In genomic region chr9:126528967-126529366, GRCh38 we compare ENCODE assay signal across 16 cellular contexts.
DNase-seq lines count a peak whose midpoint lies in the region; ATAC-seq and TF ChIP-seq lines count a peak whose summit lies in the region.
"Had no signal": no experiment of that assay in that cellular context is flagged by ENCODE, and none has a peak within 500 bp of the region (broad histone marks: within the 10 kb centered on the region; RNA-seq: fewer than 3 reads in every experiment).

No MANE protein-coding gene starts in this region.

- POLR2A ChIA-PET in SK-N-SH (lab: Yijun Ruan, JAX) = no interaction called here

- no peaks in the 10 kb centered on the region for H3F3A ChIP-seq in SK-N-SH (replicated peaks; ENCODE audit: insufficient read depth)

- H3K36me3 ChIP-seq in SK-N-SH (replicated peaks in 1 of 2; ENCODE audit: control insufficient read depth in 1 of 2, insufficient read depth in 2 of 2, low read length in 1 of 2) = no peaks in the 10 kb centered on the region
- H3K36me3 ChIP-seq in neutrophil = no peaks in the 10 kb centered on the region

- no peak overlapping the region; a peak in 1 of 4 replicates for H3K27ac ChIP-seq in SK-N-SH (ENCODE audit: low read depth in 2 of 2, low read length in 1 of 2)
- peak overlapping the region; percentile 65 for H3K27ac ChIP-seq in neutrophil
- H3K27ac ChIP-seq: 22Rv1, A549, C4-2B had no signal

- no peak for TF ChIP-seq RAD21 in SK-N-SH (IDR thresholded peaks at IDR 0.05; ENCODE audit: low read length)

- H3K4me3 ChIP-seq in SK-N-SH (ENCODE audit: low read depth in 2 of 2, low read length in 1 of 2) (no peak overlapping the region), neutrophil (ENCODE audit: low read depth in 1 of 2, low read length in 1 of 2) (no peak overlapping the region)
- H3K4me3 ChIP-seq: A549 had no signal

- no peak for ATAC-seq in SK-N-SH treated with all-trans-retinoic acid at 6 μM for 48 hours
- ATAC-seq in HG03469 (IDR thresholded peaks at IDR 0.05; ENCODE audit: unreplicated experiment) = no peak
- ATAC-seq: A549 had no signal

- no peak for TF ChIP-seq EP300 in SK-N-SH (IDR thresholded peaks at IDR 0.05; ENCODE audit: borderline replicate concordance in 1 of 2, low read depth in 1 of 2, low read length in 1 of 2)

- H3K4me1 ChIP-seq in SK-N-SH (ENCODE audit: control insufficient read depth in 1 of 2, insufficient read depth in 2 of 2, low read depth in 1 of 2, low read length in 1 of 2) = peaks cover 0 to 72% of the 10 kb centered on the region in 2 experiments; a peak in 2 of 4 replicates
- H3K4me1 ChIP-seq in neutrophil (ENCODE audit: control insufficient read depth in 1 of 2, insufficient read depth in 1 of 2, low read depth in 1 of 2, low read length in 1 of 2) = peaks cover 91 to 92% of the 10 kb centered on the region in 2 experiments
- H3K4me1 ChIP-seq: A549 had no signal

- TF ChIP-seq CTCF in SK-N-SH (IDR thresholded peaks at IDR 0.05) = no peak
- TF ChIP-seq CTCF in neutrophil (IDR thresholded peaks at IDR 0.05) = no peak

- H3K9me2 ChIP-seq in SK-N-SH = no peaks in the 10 kb centered on the region

- no peaks in the 10 kb centered on the region for H3K79me2 ChIP-seq in SK-N-SH (ENCODE audit: insufficient read depth)

- H3K27me3 ChIP-seq in SK-N-SH (ENCODE audit: insufficient read depth) (peaks cover 5% of the 10 kb centered on the region; the same call in 1 of the 2 replicates), neutrophil (no peaks in the 10 kb centered on the region)

- H4K20me1 ChIP-seq in SK-N-SH (ENCODE audit: insufficient read depth) = no peaks in the 10 kb centered on the region

- CTCF ChIA-PET in SK-N-SH (lab: Yijun Ruan, JAX) = interaction anchor here (0.8 to 5.0 kb wide), 4 partner anchors 8 to 29 kb away, joined by 4 to 40 read pairs (median 6); no protein-coding TSS in a partner anchor

- WGBS in SK-N-SH (ENCODE audit: low lambda C conversion rate) = 93% methylated on average over 9 of the region's 9 CpGs

- H2AFZ ChIP-seq in SK-N-SH (ENCODE audit: low read depth) = no peak overlapping the region

- H3K9me3 ChIP-seq in SK-N-SH (no peaks in the 10 kb centered on the region), neutrophil (no peaks in the 10 kb centered on the region)
- H3K9me3 ChIP-seq: A549, Caco-2 had no signal

- no peak overlapping the region for H3K9ac ChIP-seq in SK-N-SH

- H3K4me2 ChIP-seq in SK-N-SH = no peak overlapping the region
- H3K4me2 ChIP-seq: A549 had no signal

- DNase-seq in SK-N-SH = peak; percentile 32
- peak; percentile 61 for DNase-seq in islet precursor cell
- no peak for DNase-seq in activated CD4-positive, alpha-beta T cell treated with anti-CD3 and anti-CD28 coated beads for 1 hour
- DNase-seq in DMS79 (lab: John Stamatoyannopoulos, UW) = no peak
- DNase-seq: AML-193; Caco-2; CD4-positive, alpha-beta T cell; GDM1; GOT3; H7 had no signal

TF ChIP-seq in SK-N-SH, 30 proteins besides CTCF, POLR2A, EP300 and RAD21:
- TF ChIP-seq TEAD4 (IDR thresholded peaks at IDR 0.05; ENCODE audit: borderline replicate concordance, insufficient read depth) (no peak), SIN3A (IDR thresholded peaks at IDR 0.05; ENCODE audit: borderline replicate concordance, low read depth, low read length) (no peak), POLR2AphosphoS5 (IDR thresholded peaks at IDR 0.05; ENCODE audit: low read depth, low read length) (no peak), ELF1 (IDR thresholded peaks at IDR 0.05) (no peak), GATA2 (CRISPR knock-in tag; IDR thresholded peaks at IDR 0.05) (peak; percentile 47), IRF3 (IDR thresholded peaks at IDR 0.05; ENCODE audit: low read depth, low read length) (no peak)

TF ChIP-seq in SK-N-SH treated with all-trans-retinoic acid at 6 μM for 48 hours, 23 proteins besides CTCF, POLR2A, EP300 and RAD21:
- TF ChIP-seq GLIS3 (CRISPR knock-in tag; IDR thresholded peaks at IDR 0.05) (no peak), CSRNP3 (CRISPR knock-in tag; IDR thresholded peaks at IDR 0.05) (no peak), ZC3H10 (CRISPR knock-in tag; IDR thresholded peaks at IDR 0.05) (no peak), RARB (CRISPR knock-in tag; IDR thresholded peaks at IDR 0.05) (no peak), CREB5 (CRISPR knock-in tag; IDR thresholded peaks at IDR 0.05; ENCODE audit: low read depth) (no peak), ZFP3 (CRISPR knock-in tag; IDR thresholded peaks at IDR 0.05) (no peak), ZNF565 (CRISPR knock-in tag; conservative IDR thresholded peaks at IDR 0.05; ENCODE audit: low read depth) (no peak), TSHZ2 (CRISPR knock-in tag; IDR thresholded peaks at IDR 0.05) (no peak), CSDC2 (CRISPR knock-in tag; IDR thresholded peaks at IDR 0.05) (no peak), SNAI2 (CRISPR knock-in tag; IDR thresholded peaks at IDR 0.05) (no peak), TOX (CRISPR knock-in tag; IDR thresholded peaks at IDR 0.05; ENCODE audit: borderline replicate concordance) (no peak), TCF4 (CRISPR knock-in tag; IDR thresholded peaks at IDR 0.05; ENCODE audit: borderline replicate concordance) (no peak), ZFP30 (CRISPR knock-in tag; IDR thresholded peaks at IDR 0.05) (no peak), POU6F1 (CRISPR knock-in tag; IDR thresholded peaks at IDR 0.05; ENCODE audit: borderline replicate concordance, low read depth) (no peak), BACH2 (CRISPR knock-in tag; IDR thresholded peaks at IDR 0.05; ENCODE audit: borderline replicate concordance) (no peak)

Comparison
In these comparisons a context has a peak if more than half of its experiments do, and no peak if none do; other contexts are left out.
1. DNase-seq: peak in SK-N-SH (single experiment) and islet precursor cell (single experiment); none in activated CD4-positive, alpha-beta T cell treated with anti-CD3 and anti-CD28 coated beads for 1 hour (single experiment) and DMS79 (single experiment).